Comparison of ENCODE assay signal across 10 cellular contexts in the genomic region with DNA sequence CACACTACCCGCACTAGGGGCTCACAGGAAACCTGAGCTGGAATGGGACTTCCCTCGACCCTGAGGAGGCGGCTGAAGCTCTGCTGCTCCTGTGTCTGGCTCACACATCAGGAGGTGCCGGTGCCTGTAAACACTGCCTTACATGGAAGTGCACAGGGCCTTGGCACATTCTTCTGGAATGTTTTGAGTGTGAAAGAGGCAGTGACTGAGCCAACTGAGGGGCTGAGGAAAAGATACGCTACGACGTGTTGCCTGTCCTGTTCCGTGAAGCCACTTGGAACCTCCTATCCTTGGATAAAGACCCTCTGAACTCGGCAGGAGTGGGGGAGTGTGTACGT. TPM values are rescaled to one million over a fixed set of nuclear protein-coding genes. Genes with fewer than 3 reads are reported as not detected.
DNase-seq lines count a peak whose midpoint lies in the region; ATAC-seq, FAIRE-seq and TF ChIP-seq lines count a peak whose summit lies in the region.
"Had no signal": no experiment of that assay in that cellular context is flagged by ENCODE, and none has a peak within 500 bp of the region (broad histone marks: within the 10 kb centered on the region; RNA-seq: fewer than 3 reads in every experiment).

No MANE protein-coding gene starts in this region.

- no TSS peak for BruUV-seq in K562 (replicated peaks; lab: Mats Ljungman, UMichigan)

- H3K27me3 ChIP-seq in K562 (ENCODE audit: control insufficient read depth in 2 of 2, insufficient read depth in 2 of 2, low read length in 2 of 2) (no peaks in the 10 kb centered on the region), spleen (replicated peaks in 1 of 7) (no peaks in the 10 kb centered on the region), H7 (ENCODE audit: control insufficient read depth, insufficient read depth, low read length) (no peaks in the 10 kb centered on the region)

- DNase-seq in HCEC 1CT (peak; percentile 68), K562 (ENCODE audit: extremely low read depth in 1 of 4, low spot score in 3 of 4) (no peak), islet precursor cell (peak; percentile 74), spleen (no peak), H7 (no peak), GF-D8 (lab: John Stamatoyannopoulos, UW) (no peak), nucleus accumbens (lab: John Stamatoyannopoulos, UW) (no peak)
- no peak for DNase-seq in activated CD4-positive, alpha-beta T cell treated with anti-CD3 and anti-CD28 coated beads for 4 hours

- no peak overlapping the region for H2AFZ ChIP-seq in K562 (ENCODE audit: low read depth, low read length)

- no peaks in the 10 kb centered on the region; the same call in 2 of the 3 replicates for H3K79me2 ChIP-seq in K562 (ENCODE audit: control insufficient read depth, insufficient read depth, low read length)

- no peak overlapping the region for H3K4me2 ChIP-seq in K562 (ENCODE audit: insufficient read depth, low read length)

- H4K20me1 ChIP-seq in K562 (replicated peaks; ENCODE audit: control insufficient read depth, insufficient read depth, low read length): 0 out of 2 replicates have a peak, but pooled peaks cover 3% of the 10 kb centered on the region

- CTCF ChIA-PET in K562 (lab: Yijun Ruan, JAX; ENCODE audit: low intra/inter-chr PET ratio): interaction anchor here (0.7 to 1.7 kb wide), 2 partner anchors 19 to 170 kb away, joined by 7 to 18 read pairs; no protein-coding TSS in a partner anchor

- H3K9ac ChIP-seq in K562 (ENCODE audit: insufficient read depth in 1 of 2, low read depth in 2 of 2, low read length in 2 of 2): no peak overlapping the region

- no peak for TF ChIP-seq EP300 in K562 (IDR thresholded peaks at IDR 0.05; ENCODE audit: low read length)

- H3K27ac ChIP-seq in K562 (ENCODE audit: extremely low read depth, low read depth, low read length) (no peak overlapping the region), spleen (peak overlapping the region; percentile 23 to 78 (median 64))
- H3K27ac ChIP-seq: SK-N-MC had no signal

- H3K9me1 ChIP-seq in K562 (ENCODE audit: control insufficient read depth, insufficient read depth, low read length): peaks cover 3% of the 10 kb centered on the region

- H3K9me3 ChIP-seq in K562 (replicated peaks; ENCODE audit: control insufficient read depth, insufficient read depth, low read depth, low read length) (no peaks in the 10 kb centered on the region), spleen (no peaks in the 10 kb centered on the region)

- no peak for TF ChIP-seq RAD21 in K562 (CRISPR knock-in tag; conservative IDR thresholded peaks at IDR 0.05 in 1 of 2, IDR thresholded peaks at IDR 0.05 in 1 of 2)

- ATAC-seq in K562: peak; percentile 17; the same call in 1 of the 3 replicates

- POLR2A ChIA-PET in K562 (lab: Yijun Ruan, JAX): interaction anchor here (1.0 to 1.8 kb wide), 6 partner anchors 10 to 178 kb away, joined by 3 to 7 read pairs (median 4); a partner anchor contains a TSS

- TF ChIP-seq POLR2A in K562 (conservative IDR thresholded peaks at IDR 0.05) (no peak), spleen (IDR thresholded peaks at IDR 0.05) (no peak)

- TF ChIP-seq CTCF in K562 (IDR thresholded peaks at IDR 0.05 in 2 of 3, conservative IDR thresholded peaks at IDR 0.05 in 1 of 3; ENCODE audit: insufficient read depth in 2 of 3, low read depth in 1 of 3, low read length in 3 of 3) (no peak), spleen (IDR thresholded peaks at IDR 0.05 in 8 of 11, conservative IDR thresholded peaks at IDR 0.05 in 3 of 11) (no peak)

- H3K36me3 ChIP-seq in K562 (ENCODE audit: control insufficient read depth, insufficient read depth, low read length) (peaks cover 81% of the 10 kb centered on the region; the same call in 2 of the 3 replicates), spleen (peaks cover 0 to 80% (median 45%) of the 10 kb centered on the region in 6 donors), H7 (replicated peaks; ENCODE audit: control insufficient read depth, insufficient read depth, low read length) (peaks cover 12% of the 10 kb centered on the region)

- intact Hi-C loops in K562 (cut with micrococcal nuclease) (loop anchor here (5.0 kb wide), 1 partner anchor 169 kb away; no protein-coding TSS in a partner anchor), spleen (cut with DNase I; ENCODE audit: low total_unique reads) (loop anchor here (5.0 kb wide), 1 partner anchor 169 kb away; no protein-coding TSS in a partner anchor)

- no peak for FAIRE-seq in K562 (lab: Jason Lieb, UNC)
- FAIRE-seq: islet of Langerhans had no signal

- H3K4me3 ChIP-seq in K562 (no peak overlapping the region), spleen (peak overlapping the region in 1 of 8 donors; percentile 13), H7 (ENCODE audit: insufficient read depth, low read depth, low read length) (no peak overlapping the region)
- H3K4me3 ChIP-seq: SK-N-MC had no signal

- H3K4me1 ChIP-seq in K562 (replicated peaks in 1 of 2; ENCODE audit: control insufficient read depth in 2 of 2, insufficient read depth in 2 of 2, low read length in 2 of 2) (peaks cover 22 to 25% of the 10 kb centered on the region in 2 experiments), spleen (peaks cover 9 to 91% (median 51%) of the 10 kb centered on the region in 6 donors)

- WGBS in K562 (ENCODE audit: insufficient coverage, low coverage, missing lambda C conversion rate): 86% methylated on average over 6 of the region's 10 CpGs
- 59 to 80% (median 69%) methylated on average over 10 of the region's 10 CpGs for WGBS in spleen, 5 donors

- in situ Hi-C loops in K562 (cut with MboI): no loop called here

RNA-seq across cellular contexts. Expression of a gene that starts 10.5 kb away (rescaled TPM):
- 17.4 and 41.4 TPM in 2 replicates for total RNA-seq in K562 (2011; cell fraction: chromatin; rRNA removed; ENCODE audit: low replicate concordance)
- total RNA-seq in K562 (2011; cell fraction: nucleolus; rRNA removed): 38.5 and 47.9 TPM in 2 replicates
- 38.9 and 53.1 TPM in 2 replicates for total RNA-seq in K562 (2011; cell fraction: nucleoplasm; rRNA removed)
- total RNA-seq in K562 (2014; rRNA removed) (95.0 and 111 TPM in 2 replicates), K562 (2014; rRNA removed; fragmentation: Illumina TruSeq; extraction: Trizol) (46.2 and 48.5 TPM in 2 replicates), K562 (2015; rRNA removed; fragmentation: Illumina TruSeq; extraction: Trizol) (48.6 and 55.6 TPM in 2 replicates), K562 (2021) (118 TPM in 2 replicates), spleen (10 to 100 TPM; 52.6 to 87.1 (median 64.6) TPM)
- polyA plus RNA-seq in K562 (2011; rRNA removed) (163 and 187 TPM in 2 replicates), K562 (2014; fragmentation: Illumina TruSeq; extraction: Trizol) (108 and 125 TPM in 2 replicates), K562 (2014; fragmentation: Nextera tagmentation; extraction: Ambion mirVana) (100 to 1,000 TPM; 306 to 399 TPM), K562 (2014; rRNA removed) (160 and 186 TPM in 2 replicates), spleen (100 to 1,000 TPM in 1 of 3 donors, 10 to 100 TPM in 2; 70.5 to 105 (median 90.1) TPM)
- polyA plus RNA-seq in K562 (2011; cell fraction: cytosol; rRNA removed): 281 and 292 TPM in 2 replicates
- polyA plus RNA-seq in K562 (2011; cell fraction: nucleus; rRNA removed): 107 and 113 TPM in 2 replicates
- 124 and 188 TPM in 2 replicates for polyA plus RNA-seq in K562 (2012)
- 149 and 167 TPM in 2 replicates for polyA minus RNA-seq in K562 (2011; rRNA and poly(A)+ RNA removed)
- polyA minus RNA-seq in K562 (2011; cell fraction: cytosol; rRNA and poly(A)+ RNA removed): 55.2 and 64.8 TPM in 2 replicates
- 13.1 and 24.8 TPM in 2 replicates for polyA minus RNA-seq in K562 (2011; cell fraction: nucleus; rRNA and poly(A)+ RNA removed)
- 22.4 and 29.8 TPM in 2 replicates for total RNA-seq in H7 (2014; rRNA removed; shearing (Covaris generic))

RNA-seq across cellular contexts. Expression of a gene that starts 35.9 kb away (rescaled TPM):
- total RNA-seq in K562 (2011; cell fraction: chromatin; rRNA removed; ENCODE audit: low replicate concordance): 10.1 and 19.1 TPM in 2 replicates
- total RNA-seq in K562 (2011; cell fraction: nucleolus; rRNA removed): 17.4 and 20.0 TPM in 2 replicates
- 16.1 and 24.4 TPM in 2 replicates for total RNA-seq in K562 (2011; cell fraction: nucleoplasm; rRNA removed)
- total RNA-seq in K562 (2014; rRNA removed): 11.2 and 14.1 TPM in 2 replicates
- total RNA-seq in K562 (2014; rRNA removed; fragmentation: Illumina TruSeq; extraction: Trizol): 5.7 and 5.8 TPM in 2 replicates
- total RNA-seq in K562 (2015; rRNA removed; fragmentation: Illumina TruSeq; extraction: Trizol): 7.8 and 8.9 TPM in 2 replicates
- 42.3 and 48.4 TPM in 2 replicates for total RNA-seq in K562 (2021)
- polyA plus RNA-seq in K562 (2011; rRNA removed): 2.8 and 3.8 TPM in 2 replicates
- polyA plus RNA-seq in K562 (2011; cell fraction: cytosol; rRNA removed): 4.5 and 6.9 TPM in 2 replicates
- polyA plus RNA-seq in K562 (2011; cell fraction: nucleus; rRNA removed): 5.0 and 9.6 TPM in 2 replicates
- polyA plus RNA-seq in K562 (2012): 15.8 and 21.8 TPM in 2 replicates
- polyA plus RNA-seq in K562 (2014; fragmentation: Illumina TruSeq; extraction: Trizol): 19.8 and 20.6 TPM in 2 replicates
- 1 to 10 TPM; 5.4 to 5.7 TPM for polyA plus RNA-seq in K562 (2014; fragmentation: Nextera tagmentation; extraction: Ambion mirVana)
- 10.1 and 14.3 TPM in 2 replicates for polyA plus RNA-seq in K562 (2014; rRNA removed)
- 4.2 and 5.8 TPM in 2 replicates for polyA minus RNA-seq in K562 (2011; rRNA and poly(A)+ RNA removed)
- 11.1 and 14.3 TPM in 2 replicates for polyA minus RNA-seq in K562 (2011; cell fraction: cytosol; rRNA and poly(A)+ RNA removed)
- 4.0 and 4.6 TPM in 2 replicates for polyA minus RNA-seq in K562 (2011; cell fraction: nucleus; rRNA and poly(A)+ RNA removed)
- total RNA-seq in spleen: 10 to 100 TPM; 19.4 to 42.0 (median 27.0) TPM
- polyA plus RNA-seq in spleen: 1 to 10 TPM; 1.1 to 3.0 (median 1.5) TPM
- total RNA-seq in H7 (2014; rRNA removed; shearing (Covaris generic)): 12.5 and 18.3 TPM in 2 replicates

RNA-seq across cellular contexts. Expression of a gene that starts 58.0 kb away (rescaled TPM):
- total RNA-seq in K562 (2011; cell fraction: chromatin; rRNA removed; ENCODE audit: low replicate concordance): 224 and 314 TPM in 2 replicates
- total RNA-seq in K562 (2011; cell fraction: nucleolus; rRNA removed): 208 and 235 TPM in 2 replicates
- total RNA-seq in K562 (2011; cell fraction: nucleoplasm; rRNA removed): 194 and 205 TPM in 2 replicates
- 279 and 290 TPM in 2 replicates for total RNA-seq in K562 (2014; rRNA removed)
- 256 and 278 TPM in 2 replicates for total RNA-seq in K562 (2014; rRNA removed; fragmentation: Illumina TruSeq; extraction: Trizol)
- total RNA-seq in K562 (2015; rRNA removed; fragmentation: Illumina TruSeq; extraction: Trizol): 265 and 279 TPM in 2 replicates
- 191 and 207 TPM in 2 replicates for total RNA-seq in K562 (2021)
- 397 and 422 TPM in 2 replicates for polyA plus RNA-seq in K562 (2011; rRNA removed)
- polyA plus RNA-seq in K562 (2011; cell fraction: cytosol; rRNA removed): 502 and 509 TPM in 2 replicates
- 297 TPM in 2 replicates for polyA plus RNA-seq in K562 (2011; cell fraction: nucleus; rRNA removed)
- 208 and 287 TPM in 2 replicates for polyA plus RNA-seq in K562 (2012)
- 368 and 398 TPM in 2 replicates for polyA plus RNA-seq in K562 (2014; fragmentation: Illumina TruSeq; extraction: Trizol)
- polyA plus RNA-seq in K562 (2014; fragmentation: Nextera tagmentation; extraction: Ambion mirVana): 100 to 1,000 TPM; 199 to 351 TPM
- 278 and 293 TPM in 2 replicates for polyA plus RNA-seq in K562 (2014; rRNA removed)
- 513 and 629 TPM in 2 replicates for polyA minus RNA-seq in K562 (2011; rRNA and poly(A)+ RNA removed)
- polyA minus RNA-seq in K562 (2011; cell fraction: cytosol; rRNA and poly(A)+ RNA removed): 261 and 266 TPM in 2 replicates
- polyA minus RNA-seq in K562 (2011; cell fraction: nucleus; rRNA and poly(A)+ RNA removed): 122 and 177 TPM in 2 replicates
- total RNA-seq in spleen: 100 to 1,000 TPM; 194 to 428 (median 215) TPM
- polyA plus RNA-seq in spleen: 100 to 1,000 TPM; 212 to 282 (median 240) TPM
- 414 and 429 TPM in 2 replicates for total RNA-seq in H7 (2014; rRNA removed; shearing (Covaris generic))

Comparison
In these comparisons a context has a peak if more than half of its experiments do, and no peak if none do; other contexts are left out.
1. DNase-seq: peak in HCEC 1CT (single experiment) and islet precursor cell (single experiment); none in K562 (0 of 4), spleen (single experiment), activated CD4-positive, alpha-beta T cell treated with anti-CD3 and anti-CD28 coated beads for 4 hours (0 of 2), H7 (single experiment), GF-D8 (single experiment) and nucleus accumbens (0 of 56).